In the genomic region with DNA sequence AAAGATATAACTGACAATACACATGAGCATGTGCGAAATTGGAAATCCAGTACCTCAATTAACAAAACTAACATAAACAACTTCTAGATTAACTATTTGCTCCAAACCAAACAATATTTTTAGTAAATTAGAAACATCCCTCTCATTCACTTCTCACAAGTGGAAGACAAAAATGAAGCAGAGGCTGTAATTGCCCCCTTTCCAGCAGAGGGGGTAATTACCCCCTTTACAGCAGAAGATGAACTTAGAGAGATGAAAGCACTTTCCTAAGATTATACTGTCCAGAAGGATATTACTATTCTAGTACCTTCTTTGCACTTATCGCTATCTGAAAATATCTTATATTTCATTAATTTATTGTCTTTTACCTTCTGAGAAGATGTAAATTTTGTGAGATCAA, we compare ENCODE assay signal across 13 cellular contexts.
DNase-seq lines count a peak whose midpoint lies in the region; ATAC-seq and TF ChIP-seq lines count a peak whose summit lies in the region.
"Had no signal": no experiment of that assay in that cellular context is flagged by ENCODE, and none has a peak within 500 bp of the region (broad histone marks: within the 10 kb centered on the region; RNA-seq: fewer than 3 reads in every experiment).

No MANE protein-coding gene starts in this region.

- ATAC-seq in GM23338 (no peak), left ventricle myocardium superior (no peak)

- H3F3A ChIP-seq in GM23338 (replicated peaks; ENCODE audit: low read depth): no peaks in the 10 kb centered on the region

- H3K9me3 Mint-ChIP-seq in GM23338: no peaks in the 10 kb centered on the region
- H3K9me3 Mint-ChIP-seq in endodermal cell: no peaks in the 10 kb centered on the region

- no peak overlapping the region for H3K9ac ChIP-seq in endodermal cell (ENCODE audit: extremely low read depth, low read length, poor library complexity, severe bottlenecking)

- TF ChIP-seq CTCF in GM23338 (conservative IDR thresholded peaks at IDR 0.05; ENCODE audit: low read depth in 2 of 2) (peak; percentile 54 to 55), endodermal cell (conservative IDR thresholded peaks at IDR 0.05) (peak; percentile 70)

- no peak overlapping the region for H3K4me2 ChIP-seq in GM23338

- H3K36me3 ChIP-seq in GM23338 (ENCODE audit: insufficient read depth): no peaks in the 10 kb centered on the region
- no peaks in the 10 kb centered on the region for H3K36me3 ChIP-seq in endodermal cell (ENCODE audit: control insufficient read depth, insufficient read depth, low read length)

- H3K79me2 ChIP-seq in GM23338 (replicated peaks; ENCODE audit: insufficient read depth): no peaks in the 10 kb centered on the region

- H3K27me3 Mint-ChIP-seq in GM23338 (ENCODE audit: insufficient read depth, low read depth, poor library complexity) (no peaks in the 10 kb centered on the region), endodermal cell (ENCODE audit: insufficient read depth) (no peaks in the 10 kb centered on the region)
- H3K27me3 Mint-ChIP-seq: B cell; CD4-positive, alpha-beta memory T cell had no signal

- no peak overlapping the region for H3K4me3 ChIP-seq in GM23338
- no peak overlapping the region for H3K4me3 ChIP-seq in endodermal cell (ENCODE audit: low read length)

- H3K9me2 ChIP-seq in GM23338 (ENCODE audit: insufficient read depth): no peaks in the 10 kb centered on the region

- DNase-seq in GM23338 (ENCODE audit: low spot score): peak; percentile 14
- peak; percentile 18 for DNase-seq in NCI-H69 (lab: John Stamatoyannopoulos, UW)
- no peak for DNase-seq in endodermal cell
- no peak for DNase-seq in posterior cingulate gyrus
- no peak for DNase-seq in NCI-H1092 (lab: John Stamatoyannopoulos, UW)
- no peak for DNase-seq in EL
- DNase-seq in left ventricle myocardium superior: no peak
- DNase-seq: C1 segment of cervical spinal cord; CD4-positive, alpha-beta memory T cell; DMS153; DMS79 treated with DMSO at 0.1 percent for 48 hours; GDM1 had no signal

- H3K27me3 ChIP-seq in GM23338 (ENCODE audit: insufficient read depth) (no peaks in the 10 kb centered on the region), endodermal cell (ENCODE audit: control insufficient read depth, insufficient read depth, low read length, poor library complexity, severe bottlenecking) (no peaks in the 10 kb centered on the region)

- no peak overlapping the region for H3K4me3 Mint-ChIP-seq in GM23338
- no peak overlapping the region for H3K4me3 Mint-ChIP-seq in endodermal cell
- H3K4me3 Mint-ChIP-seq: B cell; CD4-positive, alpha-beta memory T cell had no signal

- H4K20me1 ChIP-seq in GM23338 (replicated peaks; ENCODE audit: insufficient read depth): no peaks in the 10 kb centered on the region

- no peaks in the 10 kb centered on the region for H3K9me3 ChIP-seq in endodermal cell (ENCODE audit: control insufficient read depth, low read length)

- H3K27ac ChIP-seq in GM23338 (ENCODE audit: low read depth) (no peak overlapping the region), endodermal cell (ENCODE audit: low read depth, low read length) (no peak overlapping the region)

- H3K36me3 Mint-ChIP-seq in GM23338 (ENCODE audit: low read depth): no peaks in the 10 kb centered on the region
- H3K36me3 Mint-ChIP-seq in endodermal cell (ENCODE audit: low read depth): no peaks in the 10 kb centered on the region
- H3K36me3 Mint-ChIP-seq: CD4-positive, alpha-beta memory T cell had no signal

- peaks cover 6% of the 10 kb centered on the region; the same call in 2 of the 3 replicates for H3K4me1 Mint-ChIP-seq in GM23338
- no peaks in the 10 kb centered on the region for H3K4me1 Mint-ChIP-seq in endodermal cell
- H3K4me1 Mint-ChIP-seq: B cell; CD4-positive, alpha-beta memory T cell had no signal

- intact Hi-C loops in posterior cingulate gyrus (cut with DNase I) (no loop called here), left ventricle myocardium superior (cut with micrococcal nuclease) (no loop called here)

- no peak overlapping the region for H3K27ac Mint-ChIP-seq in GM23338
- no peak overlapping the region for H3K27ac Mint-ChIP-seq in endodermal cell
- H3K27ac Mint-ChIP-seq: B cell; CD4-positive, alpha-beta memory T cell had no signal

- WGBS in endodermal cell (ENCODE audit: insufficient coverage in 1 of 2, insufficient read length in 1 of 2), 2 experiments: 88 to 100% methylated on average over 1 of the region's 2 CpGs

- H2AFZ ChIP-seq in GM23338: no peak overlapping the region

- H3K4me1 ChIP-seq in GM23338 (ENCODE audit: insufficient read depth): peaks cover 8% of the 10 kb centered on the region; the same call in 1 of the 2 replicates
- H3K4me1 ChIP-seq in endodermal cell (ENCODE audit: control insufficient read depth, insufficient read depth, low read length): no peaks in the 10 kb centered on the region

TF ChIP-seq in GM23338, 12 proteins besides CTCF, POLR2A, EP300 and RAD21 (continues in another document):
- no peak for TF ChIP-seq ETS1 (IDR thresholded peaks at IDR 0.05)
- no peak for TF ChIP-seq ZNF462 (CRISPR knock-in tag; IDR thresholded peaks at IDR 0.05)

Comparison
In these comparisons a context has a peak if more than half of its experiments do, and no peak if none do; other contexts are left out.
1. DNase-seq: peak in GM23338 (single experiment) and NCI-H69 (single experiment); none in endodermal cell (single experiment), posterior cingulate gyrus (0 of 10), NCI-H1092 (single experiment), EL (single experiment) and left ventricle myocardium superior (single experiment).